In genomic region chr2:74399785-74400184, GRCh38 we compare ENCODE assay signal across 8 cellular contexts. TPM values are rescaled to one million over a fixed set of nuclear protein-coding genes. Genes with fewer than 3 reads are reported as not detected.
DNase-seq lines count a peak whose midpoint lies in the region; ATAC-seq, FAIRE-seq and TF ChIP-seq lines count a peak whose summit lies in the region.

No MANE protein-coding gene starts in this region.

- H3K9me3 ChIP-seq in OCI-LY1 (ENCODE audit: low read length) = no peaks in the 10 kb centered on the region
- H3K9me3 ChIP-seq in H1 (ENCODE audit: insufficient read depth in 2 of 2, low read depth in 1 of 2, low read length in 1 of 2) = no peaks in the 10 kb centered on the region
- H3K9me3 ChIP-seq in gastrocnemius medialis = no peaks in the 10 kb centered on the region
- no peaks in the 10 kb centered on the region for H3K9me3 ChIP-seq in uterus

- no peak overlapping the region for H2BK20ac ChIP-seq in H1 (ENCODE audit: low read length)

- H2AFZ ChIP-seq in OCI-LY1 (ENCODE audit: low read length) (no peak overlapping the region), H1 (ENCODE audit: low read length) (peak overlapping the region; percentile 97)

- H3K27ac ChIP-seq in OCI-LY1 (ENCODE audit: low read depth, low read length, poor library complexity, severe bottlenecking) = no peak overlapping the region
- no peak overlapping the region for H3K27ac ChIP-seq in H1 (ENCODE audit: low read depth, low read length)
- no peak overlapping the region for H3K27ac ChIP-seq in gastrocnemius medialis
- no peak overlapping the region for H3K27ac ChIP-seq in uterus

- POLR2A ChIA-PET in H1 (lab: Charles Lee; ENCODE audit: partially characterized antibody) = no interaction called here

- H3K79me1 ChIP-seq in H1 (ENCODE audit: low read depth, low read length) = no peaks in the 10 kb centered on the region

- no peaks in the 10 kb centered on the region for H3K9me2 ChIP-seq in OCI-LY1 (ENCODE audit: low read depth, low read length)

- no peak overlapping the region for H3K18ac ChIP-seq in H1 (ENCODE audit: extremely low read depth, low read length)

- H3K4me3 ChIP-seq in OCI-LY1 (ENCODE audit: low read depth, low read length, poor library complexity, severe bottlenecking) (no peak overlapping the region), H1 (ENCODE audit: extremely low read depth in 1 of 4, insufficient read depth in 2 of 4, low read depth in 3 of 4, low read length in 4 of 4) (no peak overlapping the region), gastrocnemius medialis (no peak overlapping the region), uterus (no peak overlapping the region)

- H4K8ac ChIP-seq in H1 (ENCODE audit: extremely low read depth, insufficient read depth, low read length) = no peak overlapping the region

- no peak overlapping the region for H2BK5ac ChIP-seq in H1 (ENCODE audit: low read depth, low read length)

- H3K36me3 ChIP-seq in OCI-LY1 (ENCODE audit: insufficient read depth, low read length) = no peaks in the 10 kb centered on the region
- H3K36me3 ChIP-seq in H1 (ENCODE audit: control insufficient read depth in 2 of 4, insufficient read depth in 4 of 4, low read length in 3 of 4) = no peaks in the 10 kb centered on the region
- H3K36me3 ChIP-seq in gastrocnemius medialis = no peaks in the 10 kb centered on the region
- no peaks in the 10 kb centered on the region for H3K36me3 ChIP-seq in uterus

- no peak overlapping the region for H4K5ac ChIP-seq in H1 (ENCODE audit: insufficient read length, low read depth, low read length)

- no peak overlapping the region for H2AK5ac ChIP-seq in H1 (ENCODE audit: low read depth, low read length)

- TF ChIP-seq CTCF in AG09319 (IDR thresholded peaks at IDR 0.05; ENCODE audit: low read depth, low read length) = peak; percentile 58
- peak; percentile 75 for TF ChIP-seq CTCF in OCI-LY1 (IDR thresholded peaks at IDR 0.05; ENCODE audit: low read length)
- TF ChIP-seq CTCF in H1 (IDR thresholded peaks at IDR 0.05; ENCODE audit: control extremely low read depth in 1 of 3, insufficient read depth in 1 of 3, low read depth in 1 of 3, low read length in 3 of 3) = peak in 2 of 3 experiments; percentile 51 to 61; a peak in 3 of 4 replicates
- peak in 3 of 5 experiments; percentile 10 to 37 (median 20) for TF ChIP-seq CTCF in gastrocnemius medialis (IDR thresholded peaks at IDR 0.05 in 4 of 5, conservative IDR thresholded peaks at IDR 0.05 in 1 of 5)
- peak in 1 of 4 experiments; percentile 12 for TF ChIP-seq CTCF in uterus (IDR thresholded peaks at IDR 0.05)

- H4K91ac ChIP-seq in H1 (replicated peaks; ENCODE audit: insufficient read length, low read length) = no peak overlapping the region

- H3K4ac ChIP-seq in H1 (replicated peaks; ENCODE audit: insufficient read length, low read depth, low read length) = no peak overlapping the region

- H3K23ac ChIP-seq in H1 (ENCODE audit: insufficient read length) = no peak overlapping the region

- DNase-seq in AG09319 (ENCODE audit: extremely low read depth, low read depth) = no peak
- DNase-seq in GM18507 (ENCODE audit: extremely low spot score, insufficient read length, low read depth) = no peak
- no peak for DNase-seq in H1 (ENCODE audit: low read depth in 1 of 2, low spot score in 2 of 2)
- no peak for DNase-seq in gastrocnemius medialis
- no peak for DNase-seq in uterus
- DNase-seq in NCI-H187 treated with DMSO at 0.1 percent for 48 hours (lab: John Stamatoyannopoulos, UW) = no peak

- peak; percentile 82 for FAIRE-seq in GM18507 (lab: Jason Lieb, UNC)
- peak; percentile 65 for FAIRE-seq in H1 (lab: Jason Lieb, UNC)

- no peaks in the 10 kb centered on the region for H3K27me3 ChIP-seq in OCI-LY1 (ENCODE audit: insufficient read depth, low read length)
- H3K27me3 ChIP-seq in H1 (replicated peaks in 1 of 4; ENCODE audit: control insufficient read depth in 3 of 4, extremely low read depth in 1 of 4, insufficient read depth in 3 of 4, low read length in 3 of 4) = no peaks in the 10 kb centered on the region
- no peaks in the 10 kb centered on the region for H3K27me3 ChIP-seq in gastrocnemius medialis
- H3K27me3 ChIP-seq in uterus = no peaks in the 10 kb centered on the region

- no peaks in the 10 kb centered on the region; the same call in 1 of the 2 replicates for H3K23me2 ChIP-seq in H1 (ENCODE audit: low read depth, low read length)

- ATAC-seq in gastrocnemius medialis (no peak), HG03469 (IDR thresholded peaks at IDR 0.05; ENCODE audit: unreplicated experiment) (no peak)

- H2BK120ac ChIP-seq in H1 (replicated peaks; ENCODE audit: low read depth, low read length) = no peak overlapping the region

- no peak overlapping the region for H3K9ac ChIP-seq in OCI-LY1 (ENCODE audit: low read length)
- H3K9ac ChIP-seq in H1 (replicated peaks in 1 of 4; ENCODE audit: extremely low read depth in 1 of 4, low read depth in 3 of 4, low read length in 3 of 4) = no peak overlapping the region

- no peak overlapping the region for H2BK15ac ChIP-seq in H1 (ENCODE audit: low read length)

- CTCF ChIA-PET in H1 (lab: Charles Lee; ENCODE audit: partially characterized antibody) = interaction anchor here (0.6 to 4.2 kb wide), 20 partner anchors 9 to 389 kb away, joined by 3 to 48 read pairs (median 4); partner anchors contain the start of gene MRPL53

- H3K14ac ChIP-seq in H1 (ENCODE audit: insufficient read length) = no peak overlapping the region

- intact Hi-C loops in gastrocnemius medialis (cut with DNase I; ENCODE audit: low total_unique reads) (loop anchor here (10.0 kb wide), 1 partner anchor 575 kb away; the partner anchor contains the start of gene STAMBP), uterus (cut with DNase I; ENCODE audit: low total_unique reads) (no loop called here)

- no peak for TF ChIP-seq EP300 in H1 (IDR thresholded peaks at IDR 0.05; ENCODE audit: borderline replicate concordance in 1 of 2, low read depth in 2 of 2, low read length in 2 of 2)

- no peaks in the 10 kb centered on the region for H3K4me1 ChIP-seq in OCI-LY1 (ENCODE audit: insufficient read depth, low read length, severe bottlenecking)
- H3K4me1 ChIP-seq in H1 (replicated peaks in 1 of 4; ENCODE audit: control insufficient read depth in 3 of 4, insufficient read depth in 4 of 4, low read length in 3 of 4) = peaks cover 0 to 3% (median 0%) of the 10 kb centered on the region in 4 experiments; a peak in 1 of 7 replicates
- H3K4me1 ChIP-seq in gastrocnemius medialis = no peaks in the 10 kb centered on the region
- no peaks in the 10 kb centered on the region for H3K4me1 ChIP-seq in uterus

- TF ChIP-seq POLR2A in H1 (IDR thresholded peaks at IDR 0.05; ENCODE audit: control extremely low read depth in 1 of 2, low read depth in 2 of 2, low read length in 2 of 2) (no peak), gastrocnemius medialis (IDR thresholded peaks at IDR 0.05) (no peak), uterus (IDR thresholded peaks at IDR 0.05) (no peak)

- H4K20me1 ChIP-seq in OCI-LY1 (ENCODE audit: insufficient read depth, low read length) = no peaks in the 10 kb centered on the region
- no peaks in the 10 kb centered on the region for H4K20me1 ChIP-seq in H1 (replicated peaks in 1 of 2; ENCODE audit: control insufficient read depth in 1 of 2, insufficient read depth in 2 of 2, low read length in 2 of 2)

- no peaks in the 10 kb centered on the region for H3K79me2 ChIP-seq in OCI-LY1 (ENCODE audit: insufficient read depth, low read length)
- no peaks in the 10 kb centered on the region for H3K79me2 ChIP-seq in H1 (ENCODE audit: control insufficient read depth in 1 of 2, insufficient read depth in 2 of 2, low read length in 2 of 2)

- no peak overlapping the region for H3K56ac ChIP-seq in H1 (replicated peaks; ENCODE audit: insufficient read length, low read depth, low read length)

- in situ Hi-C loops in gastrocnemius medialis (cut with MboI; ENCODE audit: low sequenced_read_pairs in 4 of 4) = no loop called here

- no peak overlapping the region for H2BK12ac ChIP-seq in H1 (ENCODE audit: low read depth, low read length)

- TF ChIP-seq RAD21 in H1 (IDR thresholded peaks at IDR 0.05 in 1 of 2, conservative IDR thresholded peaks at IDR 0.05 in 1 of 2; ENCODE audit: low read depth in 2 of 2, low read length in 2 of 2) = peak; percentile 65 to 66

- no peaks in the 10 kb centered on the region for H3F3A ChIP-seq in OCI-LY1 (ENCODE audit: insufficient read depth, low read length)

- H3K4me2 ChIP-seq in OCI-LY1 (ENCODE audit: low read length) (no peak overlapping the region), H1 (ENCODE audit: insufficient read depth in 1 of 2, low read depth in 2 of 2, low read length in 2 of 2) (no peak overlapping the region)

RNA-seq across cellular contexts. Expression of gene DCTN1, which starts 19.7 kb away (rescaled TPM):
- total RNA-seq in H1 (2021; fragmentation: NEBNext Ultra II Directional; extraction: Animal tissue kit (Norgen Biotek cat#: 25700)) = 156 and 162 TPM in 2 replicates
- polyA plus RNA-seq in H1 (2011; rRNA removed) = 105 and 155 TPM in 2 replicates
- 107 TPM for polyA plus RNA-seq in H1 (2011; cell fraction: cytosol; rRNA removed)
- polyA plus RNA-seq in H1 (2011; cell fraction: nucleus; rRNA removed) = 222 TPM
- polyA plus RNA-seq in H1 (2012, experiment 1 of 2) = 144 to 178 TPM (median 168 TPM) in 4 replicates
- polyA plus RNA-seq in H1 (2012, experiment 2 of 2) = 77.0 TPM
- polyA plus RNA-seq in H1 (2013, experiment 1 of 2) = 149 TPM
- polyA plus RNA-seq in H1 (2013, experiment 2 of 2) = 148 TPM
- 217 and 218 TPM in 2 replicates for polyA minus RNA-seq in H1 (2011; rRNA and poly(A)+ RNA removed)
- polyA minus RNA-seq in H1 (2011; cell fraction: cytosol; rRNA and poly(A)+ RNA removed) = 97.6 TPM
- 96.6 TPM for polyA minus RNA-seq in H1 (2011; cell fraction: nucleus; rRNA and poly(A)+ RNA removed)
- total RNA-seq in gastrocnemius medialis (100 to 1,000 TPM in 2 of 4 donors, 10 to 100 TPM in 2; 89.8 to 127 (median 103) TPM), uterus (100 to 1,000 TPM in 2 of 4 donors, 10 to 100 TPM in 2; 48.2 to 140 (median 95.0) TPM)

RNA-seq across cellular contexts. Expression of gene C2orf81, which starts 21.6 kb away (rescaled TPM):
- 3.3 and 3.8 TPM in 2 replicates for total RNA-seq in H1 (2021; fragmentation: NEBNext Ultra II Directional; extraction: Animal tissue kit (Norgen Biotek cat#: 25700))
- polyA plus RNA-seq in H1 (2011; rRNA removed) = 1.6 and 2.4 TPM in 2 replicates
- polyA plus RNA-seq in H1 (2011; cell fraction: cytosol; rRNA removed) = 1.8 TPM
- 2.2 TPM for polyA plus RNA-seq in H1 (2011; cell fraction: nucleus; rRNA removed)
- 1.8 to 4.0 TPM (median 2.7 TPM) in 4 replicates for polyA plus RNA-seq in H1 (2012, experiment 1 of 2)
- 2.5 TPM for polyA plus RNA-seq in H1 (2012, experiment 2 of 2)
- 1.6 TPM for polyA plus RNA-seq in H1 (2013, experiment 1 of 2)
- polyA plus RNA-seq in H1 (2013, experiment 2 of 2) = 1.6 TPM
- polyA minus RNA-seq in H1 (2011; rRNA and poly(A)+ RNA removed) = 0.73 and 0.82 TPM in 2 replicates
- polyA minus RNA-seq in H1 (2011; cell fraction: cytosol; rRNA and poly(A)+ RNA removed) = 2.1 TPM
- 1.7 TPM for polyA minus RNA-seq in H1 (2011; cell fraction: nucleus; rRNA and poly(A)+ RNA removed)
- total RNA-seq in gastrocnemius medialis (under 1 TPM in 1 of 4 donors, not detected in 3; 0.24 TPM), uterus (1 to 10 TPM in 3 of 4 donors, not detected in 1; 2.1 to 5.7 (median 2.9) TPM)

RNA-seq across cellular contexts. Expression of gene WDR54, which starts 21.7 kb away (rescaled TPM):
- 41.6 and 45.0 TPM in 2 replicates for total RNA-seq in H1 (2021; fragmentation: NEBNext Ultra II Directional; extraction: Animal tissue kit (Norgen Biotek cat#: 25700))
- polyA plus RNA-seq in H1 (2011; rRNA removed) = 125 and 142 TPM in 2 replicates
- polyA plus RNA-seq in H1 (2011; cell fraction: cytosol; rRNA removed) = 127 TPM
- polyA plus RNA-seq in H1 (2011; cell fraction: nucleus; rRNA removed) = 148 TPM
- 48.4 to 98.7 TPM (median 88.1 TPM) in 4 replicates for polyA plus RNA-seq in H1 (2012, experiment 1 of 2)
- polyA plus RNA-seq in H1 (2012, experiment 2 of 2) = 87.5 TPM
- 27.2 TPM for polyA plus RNA-seq in H1 (2013, experiment 1 of 2)
- 27.3 TPM for polyA plus RNA-seq in H1 (2013, experiment 2 of 2)
- 107 and 111 TPM in 2 replicates for polyA minus RNA-seq in H1 (2011; rRNA and poly(A)+ RNA removed)
- 53.3 TPM for polyA minus RNA-seq in H1 (2011; cell fraction: cytosol; rRNA and poly(A)+ RNA removed)
- polyA minus RNA-seq in H1 (2011; cell fraction: nucleus; rRNA and poly(A)+ RNA removed) = 41.3 TPM
- 1 to 10 TPM in 2 of 4 donors, under 1 TPM in 2; 0.51 to 2.1 (median 1.4) TPM for total RNA-seq in gastrocnemius medialis
- total RNA-seq in uterus = 10 to 100 TPM in 3 of 4 donors, not detected in 1; 12.3 to 19.7 (median 16.3) TPM

RNA-seq across cellular contexts. Expression of gene RTKN, which starts 42.0 kb away (rescaled TPM):
- total RNA-seq in H1 (2021; fragmentation: NEBNext Ultra II Directional; extraction: Animal tissue kit (Norgen Biotek cat#: 25700)) = 53.5 and 54.1 TPM in 2 replicates
- polyA plus RNA-seq in H1 (2011; rRNA removed) = 40.2 and 60.1 TPM in 2 replicates
- polyA plus RNA-seq in H1 (2011; cell fraction: cytosol; rRNA removed) = 41.8 TPM
- polyA plus RNA-seq in H1 (2011; cell fraction: nucleus; rRNA removed) = 119 TPM
- 33.1 to 42.6 TPM (median 40.7 TPM) in 4 replicates for polyA plus RNA-seq in H1 (2012, experiment 1 of 2)
- polyA plus RNA-seq in H1 (2012, experiment 2 of 2) = 36.9 TPM
- 31.5 TPM for polyA plus RNA-seq in H1 (2013, experiment 1 of 2)
- polyA plus RNA-seq in H1 (2013, experiment 2 of 2) = 28.8 TPM
- 41.5 and 45.7 TPM in 2 replicates for polyA minus RNA-seq in H1 (2011; rRNA and poly(A)+ RNA removed)
- polyA minus RNA-seq in H1 (2011; cell fraction: cytosol; rRNA and poly(A)+ RNA removed) = 26.3 TPM
- 85.7 TPM for polyA minus RNA-seq in H1 (2011; cell fraction: nucleus; rRNA and poly(A)+ RNA removed)
- total RNA-seq in gastrocnemius medialis = 10 to 100 TPM in 1 of 4 donors, 1 to 10 TPM in 3; 2.2 to 17.6 (median 5.9) TPM
- total RNA-seq in uterus = 10 to 100 TPM in 2 of 4 donors, 1 to 10 TPM in 2; 9.8 to 36.3 (median 12.0) TPM

RNA-seq across cellular contexts. Expression of gene INO80B, which starts 55.1 kb away (rescaled TPM):
- 17.5 and 18.5 TPM in 2 replicates for total RNA-seq in H1 (2021; fragmentation: NEBNext Ultra II Directional; extraction: Animal tissue kit (Norgen Biotek cat#: 25700))
- polyA plus RNA-seq in H1 (2011; rRNA removed) = 3.9 and 8.5 TPM in 2 replicates
- 8.1 TPM for polyA plus RNA-seq in H1 (2011; cell fraction: cytosol; rRNA removed)
- polyA plus RNA-seq in H1 (2011; cell fraction: nucleus; rRNA removed) = 16.8 TPM
- 12.6 to 17.6 TPM (median 15.2 TPM) in 4 replicates for polyA plus RNA-seq in H1 (2012, experiment 1 of 2)
- polyA plus RNA-seq in H1 (2012, experiment 2 of 2) = 17.6 TPM
- polyA plus RNA-seq in H1 (2013, experiment 1 of 2) = 11.2 TPM
- 9.7 TPM for polyA plus RNA-seq in H1 (2013, experiment 2 of 2)
- polyA minus RNA-seq in H1 (2011; rRNA and poly(A)+ RNA removed) = 1.6 and 2.9 TPM in 2 replicates
- 2.6 TPM for polyA minus RNA-seq in H1 (2011; cell fraction: cytosol; rRNA and poly(A)+ RNA removed)
- 11.1 TPM for polyA minus RNA-seq in H1 (2011; cell fraction: nucleus; rRNA and poly(A)+ RNA removed)
- total RNA-seq in gastrocnemius medialis = 10 to 100 TPM; 14.5 to 51.9 (median 41.1) TPM
- total RNA-seq in uterus = 10 to 100 TPM; 28.5 to 63.3 (median 48.0) TPM
